Comparison of ENCODE assay signal across 1 cellular context in genomic region chr1:246564839-246565750, GRCh38.
TF ChIP-seq lines count a peak whose summit lies in the region.

No MANE protein-coding gene starts in this region.

TF ChIP-seq in HepG2, 621 proteins besides CTCF, POLR2A, EP300 and RAD21:
- TF ChIP-seq ZNF18 (CRISPR knock-in tag; IDR thresholded peaks at IDR 0.05; ENCODE audit: insufficient replicate concordance) (peak; percentile 17), MED1 (CRISPR knock-in tag; IDR thresholded peaks at IDR 0.05) (no peak), ZNF670 (CRISPR knock-in tag; IDR thresholded peaks at IDR 0.05; ENCODE audit: borderline replicate concordance) (0 out of 2 replicates have a peak, but pooled peaks have one; percentile 21), FOXO4 (CRISPR knock-in tag; conservative IDR thresholded peaks at IDR 0.05) (0 out of 2 replicates have a peak, but pooled peaks have one; percentile 20), ZNF460 (CRISPR knock-in tag; IDR thresholded peaks at IDR 0.05; ENCODE audit: borderline replicate concordance) (peak; percentile 98), ZNF740 (CRISPR knock-in tag; IDR thresholded peaks at IDR 0.05) (no peak)
